1 cellular context compared by ENCODE assay signal in the genomic region with DNA sequence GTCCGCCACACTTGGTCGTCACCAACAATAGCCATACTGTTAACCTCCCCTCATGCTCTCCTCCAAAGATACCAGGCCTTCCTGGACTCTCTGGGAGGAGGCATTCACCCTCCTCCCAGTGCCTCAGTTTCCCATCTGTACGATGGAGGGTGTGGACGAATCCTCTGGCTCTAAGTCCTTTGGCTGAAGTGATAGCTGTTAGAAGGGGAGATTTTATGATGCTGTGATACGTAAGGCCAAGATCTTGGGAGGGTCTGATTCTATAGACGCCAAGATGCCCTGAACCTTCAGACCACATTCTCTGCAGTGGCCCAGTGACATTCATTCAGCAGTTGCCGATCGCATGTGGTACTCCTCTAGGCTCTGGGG.
TF ChIP-seq lines count a peak whose summit lies in the region.

No MANE protein-coding gene starts in this region.

TF ChIP-seq in IMR-90, 13 proteins besides CTCF, POLR2A, EP300 and RAD21:
- no peak for TF ChIP-seq CEBPB (IDR thresholded peaks at IDR 0.05; ENCODE audit: low read depth, low read length)
- TF ChIP-seq CHD1 (IDR thresholded peaks at IDR 0.05; ENCODE audit: low read depth, low read length), result no peak
- TF ChIP-seq, protein P1, sequence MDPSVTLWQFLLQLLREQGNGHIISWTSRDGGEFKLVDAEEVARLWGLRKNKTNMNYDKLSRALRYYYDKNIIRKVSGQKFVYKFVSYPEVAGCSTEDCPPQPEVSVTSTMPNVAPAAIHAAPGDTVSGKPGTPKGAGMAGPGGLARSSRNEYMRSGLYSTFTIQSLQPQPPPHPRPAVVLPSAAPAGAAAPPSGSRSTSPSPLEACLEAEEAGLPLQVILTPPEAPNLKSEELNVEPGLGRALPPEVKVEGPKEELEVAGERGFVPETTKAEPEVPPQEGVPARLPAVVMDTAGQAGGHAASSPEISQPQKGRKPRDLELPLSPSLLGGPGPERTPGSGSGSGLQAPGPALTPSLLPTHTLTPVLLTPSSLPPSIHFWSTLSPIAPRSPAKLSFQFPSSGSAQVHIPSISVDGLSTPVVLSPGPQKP (IDR thresholded peaks at IDR 0.05; ENCODE audit: borderline replicate concordance, low read depth, low read length), result no peak
- TF ChIP-seq, protein P2, sequence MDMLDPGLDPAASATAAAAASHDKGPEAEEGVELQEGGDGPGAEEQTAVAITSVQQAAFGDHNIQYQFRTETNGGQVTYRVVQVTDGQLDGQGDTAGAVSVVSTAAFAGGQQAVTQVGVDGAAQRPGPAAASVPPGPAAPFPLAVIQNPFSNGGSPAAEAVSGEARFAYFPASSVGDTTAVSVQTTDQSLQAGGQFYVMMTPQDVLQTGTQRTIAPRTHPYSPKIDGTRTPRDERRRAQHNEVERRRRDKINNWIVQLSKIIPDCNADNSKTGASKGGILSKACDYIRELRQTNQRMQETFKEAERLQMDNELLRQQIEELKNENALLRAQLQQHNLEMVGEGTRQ (IDR thresholded peaks at IDR 0.05; ENCODE audit: low read depth, low read length), result no peak
- no peak for TF ChIP-seq RFX5 (IDR thresholded peaks at IDR 0.05; ENCODE audit: low read depth, low read length)
- no peak for TF ChIP-seq SMC3 (IDR thresholded peaks at IDR 0.05; ENCODE audit: low read depth, low read length)
- no peak for TF ChIP-seq MAFK (IDR thresholded peaks at IDR 0.05; ENCODE audit: low read depth, low read length)
- no peak for TF ChIP-seq FOS (IDR thresholded peaks at IDR 0.05; ENCODE audit: low read depth, low read length)
- TF ChIP-seq BHLHE40 (IDR thresholded peaks at IDR 0.05; ENCODE audit: low read depth, low read length), result no peak
- no peak for TF ChIP-seq MAZ (IDR thresholded peaks at IDR 0.05; ENCODE audit: borderline replicate concordance, low read depth, low read length)
- no peak for TF ChIP-seq RCOR1 (IDR thresholded peaks at IDR 0.05; ENCODE audit: insufficient replicate concordance, low read length)
- no peak for TF ChIP-seq MXI1 (IDR thresholded peaks at IDR 0.05; ENCODE audit: borderline replicate concordance, low read depth, low read length)
- TF ChIP-seq NFE2L2 (IDR thresholded peaks at IDR 0.05; ENCODE audit: low read depth, low read length), result no peak
